In genomic region chr12:129393357-129393937, GRCh38 we compare ENCODE assay signal across 16 cellular contexts.
"Had no signal": no experiment of that assay in that cellular context is flagged by ENCODE, and none has a peak within 500 bp of the region (broad histone marks: within the 10 kb centered on the region; RNA-seq: fewer than 3 reads in every experiment).

No MANE protein-coding gene starts in this region.

- H3K27ac Mint-ChIP-seq: natural killer cell, progenitor cell of endocrine pancreas had no signal

- H3K9me3 Mint-ChIP-seq: natural killer cell, neural crest cell had no signal

- H3K4me3 Mint-ChIP-seq: natural killer cell, neural crest cell had no signal

- H3K4me1 Mint-ChIP-seq: natural killer cell, neural crest cell had no signal

- DNase-seq: colonic mucosa; dermis blood vessel endothelial cell; esophagus squamous epithelium; foreskin fibroblast; kidney; left cardiac atrium; left ventricle myocardium superior; mammary epithelial cell; natural killer cell; right cardiac atrium; stimulated activated CD4-positive, alpha-beta T cell treated with anti-CD3 and anti-CD28 coated beads, Interleukin-2, amount 100 ng/mL, for 48 hours; stimulated activated naive CD8-positive, alpha-beta T cell treated with anti-CD3 and anti-CD28 coated beads, Interleukin-15, Interleukin-2, amounts not matched to agents 100 U/mL and 50 U/mL, for 24 hours; thyroid gland; upper lobe of left lung had no signal

- H3K36me3 Mint-ChIP-seq: natural killer cell had no signal
